1 cellular context compared by ENCODE assay signal in genomic region chrX:119427024-119427794, GRCh38.
TF ChIP-seq lines count a peak whose summit lies in the region.

No MANE protein-coding gene starts in this region.

TF ChIP-seq in K562, 482 proteins besides CTCF, POLR2A, EP300 and RAD21 (continued from another document):
- TF ChIP-seq ZNF592 (IDR thresholded peaks at IDR 0.05) (peak; percentile 56; the same call in 1 of the 2 replicates), RCOR1 (IDR thresholded peaks at IDR 0.05; ENCODE audit: borderline replicate concordance in 1 of 2, low read depth in 2 of 2, low read length in 2 of 2) (peak in 1 of 2 experiments; percentile 63; a peak in 1 of 4 replicates), TAL1 (IDR thresholded peaks at IDR 0.05) (peak; percentile 9; the same call in 1 of the 2 replicates), ZNF316 (IDR thresholded peaks at IDR 0.05) (peak; percentile 32; the same call in 1 of the 2 replicates), MEIS2 (IDR thresholded peaks at IDR 0.05; ENCODE audit: partially characterized antibody) (peak; percentile 14), AFF1 (IDR thresholded peaks at IDR 0.05; ENCODE audit: low read depth in 1 of 2, partially characterized antibody in 2 of 2) (no peak), EGR1 (conservative IDR thresholded peaks at IDR 0.05) (peak; percentile 27; the same call in 1 of the 2 replicates), ZNF408 (CRISPR knock-in tag; IDR thresholded peaks at IDR 0.05; ENCODE audit: low read depth) (no peak), KDM1A (IDR thresholded peaks at IDR 0.05) (peak in 1 of 2 experiments; percentile 11; a peak in 1 of 4 replicates), SMAD1 (IDR thresholded peaks at IDR 0.05; ENCODE audit: low read depth, low read length, partially characterized antibody) (peak; percentile 31), CBFA2T2 (conservative IDR thresholded peaks at IDR 0.05) (peak; percentile 35), FOSL1 (tag; conservative IDR thresholded peaks at IDR 0.05) (peak; percentile 77), ARID1B (IDR thresholded peaks at IDR 0.05) (peak; percentile 73), SMARCE1 (IDR thresholded peaks at IDR 0.05) (peak; percentile 43; the same call in 1 of the 2 replicates), E2F4 (CRISPR knock-in tag; IDR thresholded peaks at IDR 0.05; ENCODE audit: low read depth) (no peak), ATF3 (IDR thresholded peaks at IDR 0.05) (peak; percentile 45; the same call in 1 of the 2 replicates), ATF3 (CRISPR knock-in tag; conservative IDR thresholded peaks at IDR 0.05) (no peak), TRIM28 (IDR thresholded peaks at IDR 0.05) (no peak), CREM (IDR thresholded peaks at IDR 0.05; ENCODE audit: low read depth) (0 out of 2 replicates have a peak, but pooled peaks have one; percentile 13), C11orf30 (IDR thresholded peaks at IDR 0.05; ENCODE audit: low read depth) (peak; percentile 61), MAFK (IDR thresholded peaks at IDR 0.05; ENCODE audit: low read length) (peak; percentile 42; the same call in 1 of the 2 replicates), ELF4 (CRISPR knock-in tag; IDR thresholded peaks at IDR 0.05) (no peak), NFE2 (IDR thresholded peaks at IDR 0.05; ENCODE audit: low read depth) (peak; percentile 39; the same call in 1 of the 2 replicates), ZNF184 (CRISPR knock-in tag; IDR thresholded peaks at IDR 0.05) (no peak), SIN3A (IDR thresholded peaks at IDR 0.05; ENCODE audit: borderline replicate concordance in 2 of 2, control insufficient read depth in 1 of 2, low read depth in 2 of 2, low read length in 2 of 2) (no peak), JUND (IDR thresholded peaks at IDR 0.05; ENCODE audit: borderline replicate concordance, low read depth, low read length) (peak; percentile 80; the same call in 1 of the 2 replicates), JUND (tag; IDR thresholded peaks at IDR 0.05; ENCODE audit: borderline replicate concordance, low read depth, low read length) (peak; percentile 67; the same call in 1 of the 3 replicates), MAFG (tag; conservative IDR thresholded peaks at IDR 0.05) (peak; percentile 68), PRDM10 (IDR thresholded peaks at IDR 0.05; ENCODE audit: partially characterized antibody) (peak; percentile 29), DPF2 (IDR thresholded peaks at IDR 0.05) (peak; percentile 65)
